In genomic region chr22:37501176-37501609, GRCh38 we compare ENCODE assay signal across 1 cellular context.
TF ChIP-seq lines count a peak whose summit lies in the region.

No MANE protein-coding gene starts in this region.

TF ChIP-seq in SK-N-SH treated with all-trans-retinoic acid at 6 μM for 48 hours, 23 proteins besides CTCF, POLR2A, EP300 and RAD21 (continued from another document):
- TF ChIP-seq TSHZ2 (CRISPR knock-in tag; IDR thresholded peaks at IDR 0.05) (no peak), CSDC2 (CRISPR knock-in tag; IDR thresholded peaks at IDR 0.05) (no peak)
